In the genomic region with DNA sequence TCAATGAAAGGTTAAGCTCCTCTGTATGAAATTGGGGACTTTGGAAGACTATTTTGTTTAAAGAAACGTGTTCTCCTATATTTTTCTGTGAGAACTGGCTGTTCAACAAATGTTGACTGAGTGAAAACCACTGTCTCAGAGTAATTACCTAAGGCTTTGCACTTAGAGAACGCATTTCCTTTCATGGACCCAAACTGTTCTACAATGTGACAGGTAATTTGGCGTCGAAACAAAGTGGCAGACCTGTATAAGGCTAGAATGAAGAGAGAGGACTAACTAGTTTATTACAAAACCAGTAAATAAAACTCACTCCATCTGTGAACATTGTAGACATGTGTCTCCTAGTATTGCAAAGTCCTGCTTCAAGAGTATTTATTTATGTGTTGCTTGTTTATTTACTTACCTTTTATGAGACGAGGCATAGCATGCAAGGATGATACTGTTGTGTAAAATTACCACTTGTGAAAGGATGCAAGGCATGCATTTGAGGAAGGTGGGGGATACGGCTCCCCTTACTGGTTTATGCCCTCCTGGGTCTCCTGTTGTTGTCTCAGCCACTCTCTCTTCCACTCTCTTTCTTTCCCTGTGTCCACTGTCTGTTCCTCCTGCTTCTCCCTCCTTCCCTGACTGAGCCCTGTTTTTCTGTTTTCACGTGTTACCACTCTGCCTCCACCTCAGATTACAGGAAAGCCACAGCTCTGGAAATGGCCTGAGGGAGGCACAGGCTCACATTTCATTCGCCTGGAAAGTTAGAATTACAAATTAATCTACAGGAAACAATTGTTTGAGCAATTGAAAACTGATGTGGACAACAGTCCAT, we compare ENCODE assay signal across 13 cellular contexts.
DNase-seq lines count a peak whose midpoint lies in the region; ATAC-seq and TF ChIP-seq lines count a peak whose summit lies in the region.
"Had no signal": no experiment of that assay in that cellular context is flagged by ENCODE, and none has a peak within 500 bp of the region (broad histone marks: within the 10 kb centered on the region; RNA-seq: fewer than 3 reads in every experiment).

No MANE protein-coding gene starts in this region.

- ATAC-seq in GM23338: peak; percentile 79
- ATAC-seq in naive thymus-derived CD4-positive, alpha-beta T cell: no peak
- ATAC-seq: pancreas; stimulated activated memory B cell treated with anti-CD40 and anti-IgM and Interleukin-4, amounts not matched to agents 10 μg/mL and 1 μg/mL and 100 μg/mL, for 72 hours had no signal

- BruUV-seq in mammary epithelial cell (replicated peaks; lab: Mats Ljungman, UMichigan): no TSS peak

- no peaks in the 10 kb centered on the region for H3K79me1 ChIP-seq in neuronal stem cell (ENCODE audit: low read depth, low read length)

- intact Hi-C loops in mammary epithelial cell (cut with micrococcal nuclease): no loop called here
- intact Hi-C loops in naive thymus-derived CD4-positive, alpha-beta T cell (cut with micrococcal nuclease): no loop called here
- intact Hi-C loops in activated CD4-positive, alpha-beta memory T cell treated with anti-CD3 and anti-CD28 coated beads for 36 hours (cut with micrococcal nuclease): no loop called here

- no peaks in the 10 kb centered on the region for H3K27me3 ChIP-seq in GM23338 (ENCODE audit: insufficient read depth)
- no peaks in the 10 kb centered on the region for H3K27me3 ChIP-seq in mammary epithelial cell (ENCODE audit: insufficient read depth, low read length)
- no peaks in the 10 kb centered on the region for H3K27me3 ChIP-seq in neuronal stem cell (ENCODE audit: control insufficient read depth in 3 of 3, insufficient read depth in 3 of 3, low read depth in 1 of 3, low read length in 3 of 3)
- no peaks in the 10 kb centered on the region for H3K27me3 ChIP-seq in naive thymus-derived CD4-positive, alpha-beta T cell (ENCODE audit: control insufficient read depth in 2 of 2, insufficient read depth in 2 of 2, low read length in 2 of 2)
- H3K27me3 ChIP-seq: pancreas had no signal

- H3K23ac ChIP-seq in neuronal stem cell (ENCODE audit: low read depth, low read length, poor library complexity): no peak overlapping the region

- no peaks in the 10 kb centered on the region; the same call in 2 of the 3 replicates for H3K9me3 Mint-ChIP-seq in GM23338
- peaks cover 0 to 13% (median 0%) of the 10 kb centered on the region in 11 donors for H3K9me3 Mint-ChIP-seq in naive thymus-derived CD4-positive, alpha-beta T cell
- peaks cover 6% of the 10 kb centered on the region for H3K9me3 Mint-ChIP-seq in activated CD4-positive, alpha-beta memory T cell treated with anti-CD3 and anti-CD28 coated beads for 36 hours
- H3K9me3 Mint-ChIP-seq: activated B cell treated with CpG ODN at 0.5 μM for 24 hours; stimulated activated memory B cell treated with anti-CD40 and anti-IgM and Interleukin-4, amounts not matched to agents 10 μg/mL and 1 μg/mL and 100 μg/mL, for 72 hours had no signal

- peaks cover 3% of the 10 kb centered on the region for H3K27me3 Mint-ChIP-seq in GM23338 (ENCODE audit: insufficient read depth, low read depth, poor library complexity)
- H3K27me3 Mint-ChIP-seq in naive thymus-derived CD4-positive, alpha-beta T cell: peaks cover 0 to 4% (median 0%) of the 10 kb centered on the region in 5 donors
- no peaks in the 10 kb centered on the region for H3K27me3 Mint-ChIP-seq in activated CD4-positive, alpha-beta memory T cell treated with anti-CD3 and anti-CD28 coated beads for 36 hours
- H3K27me3 Mint-ChIP-seq: activated B cell treated with CpG ODN at 0.5 μM for 24 hours; stimulated activated memory B cell treated with anti-CD40 and anti-IgM and Interleukin-4, amounts not matched to agents 10 μg/mL and 1 μg/mL and 100 μg/mL, for 72 hours had no signal

- peak; percentile 28 for DNase-seq in GM23338 (ENCODE audit: low spot score)
- DNase-seq in NCI-H2107 (lab: John Stamatoyannopoulos, UW): peak; percentile 12
- DNase-seq in mammary epithelial cell: peak; percentile 50
- no peak for DNase-seq in neuronal stem cell (ENCODE audit: low spot score)
- DNase-seq in naive thymus-derived CD4-positive, alpha-beta T cell: no peak
- no peak for DNase-seq in ecto neural progenitor cell (ENCODE audit: low spot score)
- no peak for DNase-seq in activated CD4-positive, alpha-beta memory T cell treated with anti-CD3 and anti-CD28 coated beads for 36 hours
- DNase-seq: activated B cell treated with CpG ODN at 0.5 μM for 24 hours; NCI-H1105 treated with DMSO at 0.1 percent for 48 hours; pancreas; SHP77 treated with DMSO at 0.1 percent for 48 hours; stimulated activated CD4-positive, alpha-beta T cell treated with anti-CD3 and anti-CD28 coated beads, Interleukin-1b, Interleukin-23, amount 100 ng/mL, for 48 hours had no signal

- H4K20me1 ChIP-seq in GM23338 (replicated peaks; ENCODE audit: insufficient read depth) (no peaks in the 10 kb centered on the region), mammary epithelial cell (ENCODE audit: insufficient read depth, low read length) (no peaks in the 10 kb centered on the region)

- CTCF ChIA-PET in mammary epithelial cell (lab: Charles Lee; ENCODE audit: low non-redundant PET): no interaction called here
- CTCF ChIA-PET in naive thymus-derived CD4-positive, alpha-beta T cell (lab: Charles Lee): no interaction called here
- CTCF ChIA-PET in activated CD4-positive, alpha-beta memory T cell treated with anti-CD3 and anti-CD28 coated beads for 36 hours (lab: Charles Lee): no interaction called here

- H3F3A ChIP-seq in GM23338 (replicated peaks; ENCODE audit: low read depth): no peaks in the 10 kb centered on the region

- peak overlapping the region; percentile 56; the same call in 1 of the 2 replicates for H3K27ac ChIP-seq in GM23338 (ENCODE audit: low read depth)
- no peak overlapping the region for H3K27ac ChIP-seq in mammary epithelial cell (ENCODE audit: insufficient read depth, low read depth, low read length)
- no peak overlapping the region for H3K27ac ChIP-seq in neuronal stem cell (replicated peaks; ENCODE audit: low read length)
- no peak overlapping the region for H3K27ac ChIP-seq in naive thymus-derived CD4-positive, alpha-beta T cell (ENCODE audit: low read depth, low read length)
- H3K27ac ChIP-seq: pancreas had no signal

- H2AFZ ChIP-seq in GM23338 (peak overlapping the region; percentile 23; the same call in 1 of the 2 replicates), mammary epithelial cell (ENCODE audit: low read depth, low read length) (no peak overlapping the region), neuronal stem cell (ENCODE audit: low read length) (peak overlapping the region; percentile 63)

- H3K27ac Mint-ChIP-seq in GM23338: peak overlapping the region; percentile 84
- H3K27ac Mint-ChIP-seq in naive thymus-derived CD4-positive, alpha-beta T cell: no peak overlapping the region
- H3K27ac Mint-ChIP-seq in activated CD4-positive, alpha-beta memory T cell treated with anti-CD3 and anti-CD28 coated beads for 36 hours: no peak overlapping the region
- H3K27ac Mint-ChIP-seq: activated B cell treated with CpG ODN at 0.5 μM for 24 hours; stimulated activated memory B cell treated with anti-CD40 and anti-IgM and Interleukin-4, amounts not matched to agents 10 μg/mL and 1 μg/mL and 100 μg/mL, for 72 hours had no signal

- peaks cover 24% of the 10 kb centered on the region for H3K4me1 ChIP-seq in GM23338 (ENCODE audit: insufficient read depth)
- peaks cover 7% of the 10 kb centered on the region for H3K4me1 ChIP-seq in mammary epithelial cell (ENCODE audit: insufficient read depth, low read length)
- peaks cover 3 to 35% of the 10 kb centered on the region in 2 donors for H3K4me1 ChIP-seq in neuronal stem cell (ENCODE audit: control insufficient read depth in 2 of 2, insufficient read depth in 1 of 2, low read depth in 1 of 2, low read length in 2 of 2)
- H3K4me1 ChIP-seq in naive thymus-derived CD4-positive, alpha-beta T cell (ENCODE audit: control insufficient read depth in 2 of 2, insufficient read depth in 2 of 2, low read length in 2 of 2): no peaks in the 10 kb centered on the region
- H3K4me1 ChIP-seq: pancreas had no signal

- no peak overlapping the region for H4K91ac ChIP-seq in neuronal stem cell (ENCODE audit: low read depth, low read length, poor library complexity)

- peak overlapping the region; percentile 33; the same call in 1 of the 2 replicates for H3K4me2 ChIP-seq in GM23338
- H3K4me2 ChIP-seq in mammary epithelial cell (ENCODE audit: insufficient read depth, low read depth, low read length): no peak overlapping the region
- no peak overlapping the region for H3K4me2 ChIP-seq in neuronal stem cell (ENCODE audit: insufficient read depth, low read length, poor library complexity, severe bottlenecking)

- H3K14ac ChIP-seq in neuronal stem cell (ENCODE audit: low read length): no peak overlapping the region

- no peak overlapping the region for H2BK15ac ChIP-seq in neuronal stem cell (ENCODE audit: low read length)

- no peaks in the 10 kb centered on the region for H3K36me3 ChIP-seq in GM23338 (ENCODE audit: insufficient read depth)
- H3K36me3 ChIP-seq in mammary epithelial cell (ENCODE audit: insufficient read depth, low read length): no peaks in the 10 kb centered on the region
- H3K36me3 ChIP-seq in neuronal stem cell (replicated peaks in 1 of 2; ENCODE audit: control insufficient read depth in 2 of 2, insufficient read depth in 2 of 2, low read length in 2 of 2): no peaks in the 10 kb centered on the region
- H3K36me3 ChIP-seq in naive thymus-derived CD4-positive, alpha-beta T cell (ENCODE audit: control insufficient read depth in 2 of 3, insufficient read depth in 3 of 3, low read length in 3 of 3): no peaks in the 10 kb centered on the region
- H3K36me3 ChIP-seq: pancreas had no signal

- in situ Hi-C loops in mammary epithelial cell (cut with MboI; ENCODE audit: low sequenced_read_pairs in 2 of 2): no loop called here

- no peak overlapping the region for H3K4me3 ChIP-seq in GM23338
- H3K4me3 ChIP-seq in mammary epithelial cell (replicated peaks in 1 of 3; ENCODE audit: insufficient read depth in 1 of 3, low read depth in 2 of 3, low read length in 3 of 3): no peak overlapping the region
- no peak overlapping the region for H3K4me3 ChIP-seq in neuronal stem cell (ENCODE audit: low read length in 2 of 2)
- H3K4me3 ChIP-seq in naive thymus-derived CD4-positive, alpha-beta T cell (ENCODE audit: low read length): no peak overlapping the region
- H3K4me3 ChIP-seq: pancreas had no signal

- peaks cover 32% of the 10 kb centered on the region for H3K4me1 Mint-ChIP-seq in GM23338
- H3K4me1 Mint-ChIP-seq in naive thymus-derived CD4-positive, alpha-beta T cell: peaks cover 0 to 3% (median 0%) of the 10 kb centered on the region in 7 donors
- H3K4me1 Mint-ChIP-seq in activated CD4-positive, alpha-beta memory T cell treated with anti-CD3 and anti-CD28 coated beads for 36 hours (ENCODE audit: low read depth): no peaks in the 10 kb centered on the region

- POLR2A ChIA-PET in naive thymus-derived CD4-positive, alpha-beta T cell (lab: Charles Lee): no interaction called here
- POLR2A ChIA-PET in activated CD4-positive, alpha-beta memory T cell treated with anti-CD3 and anti-CD28 coated beads for 36 hours (lab: Charles Lee): no interaction called here

- H3K4me3 Mint-ChIP-seq in GM23338: peak overlapping the region; percentile 8; the same call in 1 of the 3 replicates
- no peak overlapping the region for H3K4me3 Mint-ChIP-seq in naive thymus-derived CD4-positive, alpha-beta T cell
- no peak overlapping the region for H3K4me3 Mint-ChIP-seq in activated CD4-positive, alpha-beta memory T cell treated with anti-CD3 and anti-CD28 coated beads for 36 hours
- H3K4me3 Mint-ChIP-seq: activated B cell treated with CpG ODN at 0.5 μM for 24 hours; stimulated activated memory B cell treated with anti-CD40 and anti-IgM and Interleukin-4, amounts not matched to agents 10 μg/mL and 1 μg/mL and 100 μg/mL, for 72 hours had no signal

- no peak overlapping the region for H2BK120ac ChIP-seq in neuronal stem cell (ENCODE audit: low read depth, low read length)

- H3K9me3 ChIP-seq in mammary epithelial cell (replicated peaks; ENCODE audit: insufficient read depth, low read length) (no peaks in the 10 kb centered on the region), neuronal stem cell (replicated peaks in 1 of 2; ENCODE audit: control insufficient read depth in 2 of 2, insufficient read depth in 1 of 2, low read depth in 1 of 2, low read length in 2 of 2) (no peaks in the 10 kb centered on the region)
- no peaks in the 10 kb centered on the region for H3K9me3 ChIP-seq in naive thymus-derived CD4-positive, alpha-beta T cell (ENCODE audit: control insufficient read depth in 2 of 3, low read length in 3 of 3)
- H3K9me3 ChIP-seq: pancreas had no signal

- H3K4ac ChIP-seq in neuronal stem cell (ENCODE audit: low read length): no peak overlapping the region

- H3K79me2 ChIP-seq in GM23338 (replicated peaks; ENCODE audit: insufficient read depth) (no peaks in the 10 kb centered on the region), mammary epithelial cell (ENCODE audit: insufficient read depth, low read length) (no peaks in the 10 kb centered on the region)

- TF ChIP-seq CTCF in GM23338 (conservative IDR thresholded peaks at IDR 0.05; ENCODE audit: low read depth in 2 of 2) (no peak), mammary epithelial cell (conservative IDR thresholded peaks at IDR 0.05 in 1 of 2, IDR thresholded peaks at IDR 0.05 in 1 of 2; ENCODE audit: extremely low read depth in 1 of 2, insufficient read depth in 1 of 2, low read depth in 1 of 2, low read length in 2 of 2) (no peak)

- no peak overlapping the region for H4K8ac ChIP-seq in neuronal stem cell (ENCODE audit: low read depth, low read length)

- no peak overlapping the region for H2AK5ac ChIP-seq in neuronal stem cell (ENCODE audit: low read depth, low read length)

- no peak overlapping the region for H2BK12ac ChIP-seq in neuronal stem cell (ENCODE audit: low read length)

- H3K36me3 Mint-ChIP-seq in GM23338 (ENCODE audit: low read depth): 0 out of 3 replicates have a peak, but pooled peaks cover under 1% of the 10 kb centered on the region
- H3K36me3 Mint-ChIP-seq in naive thymus-derived CD4-positive, alpha-beta T cell: no peaks in the 10 kb centered on the region
- no peaks in the 10 kb centered on the region for H3K36me3 Mint-ChIP-seq in activated CD4-positive, alpha-beta memory T cell treated with anti-CD3 and anti-CD28 coated beads for 36 hours
- H3K36me3 Mint-ChIP-seq: stimulated activated memory B cell treated with anti-CD40 and anti-IgM and Interleukin-4, amounts not matched to agents 10 μg/mL and 1 μg/mL and 100 μg/mL, for 72 hours had no signal

- no peak overlapping the region for H3K9ac ChIP-seq in mammary epithelial cell (ENCODE audit: insufficient read depth, low read length)
- no peak overlapping the region for H3K9ac ChIP-seq in neuronal stem cell (ENCODE audit: low read depth, low read length, poor library complexity)

- dilution Hi-C loops in mammary epithelial cell (cut with HindIII; ENCODE audit: low sequenced_read_pairs): no loop called here

- H3K18ac ChIP-seq in neuronal stem cell (ENCODE audit: low read length): peak overlapping the region; percentile 15

- H3K9me2 ChIP-seq in GM23338 (ENCODE audit: insufficient read depth): peaks cover 5% of the 10 kb centered on the region; the same call in 1 of the 2 replicates

- H2BK5ac ChIP-seq in neuronal stem cell (ENCODE audit: low read length): no peak overlapping the region

- WGBS in mammary epithelial cell (ENCODE audit: low coverage, missing lambda C conversion rate): 73% methylated on average over 7 of the region's 8 CpGs
- WGBS in neuronal stem cell (ENCODE audit: extremely low coverage in 2 of 2, insufficient read length in 2 of 2, insufficient replicate concordance in 1 of 2), 2 donors: no CpG with 5 or more reads among the region's 8 CpGs

Comparison
In these comparisons a context has a peak if more than half of its experiments do, and no peak if none do; other contexts are left out.
1. DNase-seq: peak in GM23338 (single experiment), NCI-H2107 (single experiment) and mammary epithelial cell (single experiment); none in neuronal stem cell (single experiment), naive thymus-derived CD4-positive, alpha-beta T cell (0 of 9), ecto neural progenitor cell (single experiment) and activated CD4-positive, alpha-beta memory T cell treated with anti-CD3 and anti-CD28 coated beads for 36 hours (single experiment).